In the genomic region with DNA sequence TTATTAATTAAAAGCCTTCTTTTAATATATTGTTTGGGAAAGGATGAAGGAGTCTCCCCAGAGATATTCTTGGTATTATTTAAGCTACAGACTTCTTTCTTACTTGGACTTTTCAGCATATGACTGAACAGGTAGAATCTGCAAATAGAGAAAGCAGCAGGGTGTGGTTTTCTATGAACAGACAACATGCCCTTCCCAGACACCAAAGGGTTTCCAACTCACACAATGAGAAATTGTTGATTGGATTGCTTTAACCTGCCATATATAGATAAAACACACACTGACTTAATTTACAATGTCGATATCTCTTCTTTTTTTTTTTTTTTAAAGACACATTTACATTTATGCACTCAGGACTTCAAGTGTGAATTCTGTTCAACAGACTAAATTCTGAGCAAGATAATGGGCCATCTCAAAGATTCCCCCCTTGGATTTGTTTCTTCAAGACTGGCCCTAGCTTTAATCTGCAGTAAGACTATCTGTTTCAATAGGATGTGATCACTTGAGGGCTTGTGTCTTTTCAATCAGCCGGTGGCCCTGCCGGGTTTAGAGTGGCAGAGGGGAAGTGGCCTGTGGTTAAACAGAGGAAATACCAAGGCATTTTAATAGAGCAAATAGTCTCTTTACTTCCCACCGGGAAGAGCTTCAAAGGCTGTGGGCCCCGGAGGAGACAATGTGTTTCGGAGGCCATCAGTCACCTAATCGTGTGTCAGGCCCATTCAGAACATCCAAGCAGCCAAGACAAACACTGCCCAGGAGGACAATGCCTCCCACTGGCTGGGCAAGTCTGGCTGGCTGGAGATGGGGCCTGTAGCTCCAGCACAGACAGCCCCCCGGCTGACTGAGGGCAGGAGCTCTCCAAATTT, we compare ENCODE assay signal across 13 cellular contexts. TPM values are rescaled to one million over a fixed set of nuclear protein-coding genes. Genes with fewer than 3 reads are reported as not detected.
DNase-seq lines count a peak whose midpoint lies in the region; ATAC-seq and TF ChIP-seq lines count a peak whose summit lies in the region.
"Had no signal": no experiment of that assay in that cellular context is flagged by ENCODE, and none has a peak within 500 bp of the region (broad histone marks: within the 10 kb centered on the region; RNA-seq: fewer than 3 reads in every experiment).

No MANE protein-coding gene starts in this region.

- H3K4me3 ChIP-seq in gastrocnemius medialis (no peak overlapping the region), Peyer's patch (no peak overlapping the region)
- H3K4me3 ChIP-seq: stomach had no signal

- peaks cover 16% of the 10 kb centered on the region for H3K27me3 Mint-ChIP-seq in WTC11 (ENCODE audit: low read depth)
- peaks cover 9% of the 10 kb centered on the region for H3K27me3 Mint-ChIP-seq in mesothelial cell of epicardium (ENCODE audit: low read depth)

- H3K27ac ChIP-seq in gastrocnemius medialis (no peak overlapping the region), Peyer's patch (peak overlapping the region in 1 of 4 donors; percentile 8)

- H3K36me3 ChIP-seq in gastrocnemius medialis (no peaks in the 10 kb centered on the region), Peyer's patch (no peaks in the 10 kb centered on the region)
- H3K36me3 ChIP-seq: stomach had no signal

- no peak for TF ChIP-seq POLR2A in gastrocnemius medialis (IDR thresholded peaks at IDR 0.05)
- no peak for TF ChIP-seq POLR2A in Peyer's patch (IDR thresholded peaks at IDR 0.05)

- H3K27me3 ChIP-seq in gastrocnemius medialis (peaks cover 0 to 3% (median 2%) of the 10 kb centered on the region in 3 donors), Peyer's patch (no peaks in the 10 kb centered on the region)

- H3K9me3 ChIP-seq in gastrocnemius medialis (no peaks in the 10 kb centered on the region), Peyer's patch (no peaks in the 10 kb centered on the region)
- H3K9me3 ChIP-seq: stomach had no signal

- H3K4me1 ChIP-seq in gastrocnemius medialis (peaks cover 0 to 11% of the 10 kb centered on the region in 2 donors), Peyer's patch (peaks cover 0 to 9% (median under 1%) of the 10 kb centered on the region in 4 donors)

- DNase-seq in Daoy (ENCODE audit: low read depth) (peak; percentile 71), KBM-7 (peak; percentile 80), WTC11 (ENCODE audit: low spot score) (peak; percentile 31), mesothelial cell of epicardium (ENCODE audit: low spot score in 2 of 2, unreplicated experiment in 2 of 2) (no peak), gastrocnemius medialis (no peak), Peyer's patch (no peak), amniotic stem cell (lab: John Stamatoyannopoulos, UW) (no peak)
- DNase-seq: aorta, NCI-H2227 treated with DMSO at 0.1 percent for 48 hours, stomach had no signal

- no peaks in the 10 kb centered on the region for H3K9me3 Mint-ChIP-seq in WTC11
- no peaks in the 10 kb centered on the region for H3K9me3 Mint-ChIP-seq in mesothelial cell of epicardium

- in situ Hi-C loops in KBM-7 (cut with MboI; ENCODE audit: low pct_unique_long_range_greater_than_20kb, low sequenced_read_pairs), result no loop called here
- in situ Hi-C loops in gastrocnemius medialis (cut with MboI; ENCODE audit: low sequenced_read_pairs in 4 of 4), result loop anchor here in 1 of 4 donors (25.0 kb wide), 1 partner anchor 278 kb away; no protein-coding TSS in a partner anchor

- H3K4me1 Mint-ChIP-seq in WTC11 (peaks cover 93% of the 10 kb centered on the region), mesothelial cell of epicardium (peaks cover 89% of the 10 kb centered on the region)

- intact Hi-C loops in gastrocnemius medialis (cut with DNase I; ENCODE audit: low total_unique reads), result no loop called here

- peak overlapping the region; percentile 22 for H3K4me3 Mint-ChIP-seq in WTC11
- H3K4me3 Mint-ChIP-seq in mesothelial cell of epicardium, result peak overlapping the region; percentile 36

- TF ChIP-seq CTCF in WTC11 (IDR thresholded peaks at IDR 0.05) (no peak), mesothelial cell of epicardium (IDR thresholded peaks at IDR 0.05; ENCODE audit: unreplicated experiment) (no peak), gastrocnemius medialis (IDR thresholded peaks at IDR 0.05 in 4 of 5, conservative IDR thresholded peaks at IDR 0.05 in 1 of 5) (no peak), Peyer's patch (IDR thresholded peaks at IDR 0.05) (no peak)

- CTCF ChIA-PET in WTC11 (lab: Charles Lee), result interaction anchor here (0.6 to 2.3 kb wide), 15 partner anchors 10 to 364 kb away, joined by 3 to 20 read pairs (median 4); no protein-coding TSS in a partner anchor

- peak overlapping the region; percentile 96 for H3K27ac Mint-ChIP-seq in WTC11
- peak overlapping the region; percentile 81 for H3K27ac Mint-ChIP-seq in mesothelial cell of epicardium

- ATAC-seq in WTC11 (peak; percentile 65), gastrocnemius medialis (no peak), GM21526 (IDR thresholded peaks at IDR 0.05; ENCODE audit: low FRiP score, unreplicated experiment) (no peak)
- ATAC-seq: activated CD4-positive, CD25-positive, alpha-beta regulatory T cell treated with anti-CD3 and anti-CD28 coated beads, Interleukin-2, amount 50 U/mL, for 24 hours; sciatic nerve had no signal

- POLR2A ChIA-PET in WTC11 (lab: Charles Lee), result interaction anchor here (0.6 to 2.7 kb wide), 5 partner anchors 14 to 38 kb away, joined by 3 to 22 read pairs (median 5); no protein-coding TSS in a partner anchor

- H3K36me3 Mint-ChIP-seq in WTC11 (no peaks in the 10 kb centered on the region), mesothelial cell of epicardium (no peaks in the 10 kb centered on the region)

TF ChIP-seq in WTC11, 78 proteins besides CTCF, POLR2A, EP300 and RAD21 (continues in another document):
- TF ChIP-seq, protein P1, sequence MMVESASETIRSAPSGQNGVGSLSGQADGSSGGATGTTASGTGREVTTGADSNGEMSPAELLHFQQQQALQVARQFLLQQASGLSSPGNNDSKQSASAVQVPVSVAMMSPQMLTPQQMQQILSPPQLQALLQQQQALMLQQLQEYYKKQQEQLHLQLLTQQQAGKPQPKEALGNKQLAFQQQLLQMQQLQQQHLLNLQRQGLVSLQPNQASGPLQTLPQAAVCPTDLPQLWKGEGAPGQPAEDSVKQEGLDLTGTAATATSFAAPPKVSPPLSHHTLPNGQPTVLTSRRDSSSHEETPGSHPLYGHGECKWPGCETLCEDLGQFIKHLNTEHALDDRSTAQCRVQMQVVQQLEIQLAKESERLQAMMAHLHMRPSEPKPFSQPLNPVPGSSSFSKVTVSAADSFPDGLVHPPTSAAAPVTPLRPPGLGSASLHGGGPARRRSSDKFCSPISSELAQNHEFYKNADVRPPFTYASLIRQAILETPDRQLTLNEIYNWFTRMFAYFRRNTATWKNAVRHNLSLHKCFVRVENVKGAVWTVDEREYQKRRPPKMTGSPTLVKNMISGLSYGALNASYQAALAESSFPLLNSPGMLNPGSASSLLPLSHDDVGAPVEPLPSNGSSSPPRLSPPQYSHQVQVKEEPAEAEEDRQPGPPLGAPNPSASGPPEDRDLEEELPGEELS (CRISPR knock-in tag; IDR thresholded peaks at IDR 0.05), result no peak; the same call in 1 of the 2 replicates
- TF ChIP-seq, protein P2, sequence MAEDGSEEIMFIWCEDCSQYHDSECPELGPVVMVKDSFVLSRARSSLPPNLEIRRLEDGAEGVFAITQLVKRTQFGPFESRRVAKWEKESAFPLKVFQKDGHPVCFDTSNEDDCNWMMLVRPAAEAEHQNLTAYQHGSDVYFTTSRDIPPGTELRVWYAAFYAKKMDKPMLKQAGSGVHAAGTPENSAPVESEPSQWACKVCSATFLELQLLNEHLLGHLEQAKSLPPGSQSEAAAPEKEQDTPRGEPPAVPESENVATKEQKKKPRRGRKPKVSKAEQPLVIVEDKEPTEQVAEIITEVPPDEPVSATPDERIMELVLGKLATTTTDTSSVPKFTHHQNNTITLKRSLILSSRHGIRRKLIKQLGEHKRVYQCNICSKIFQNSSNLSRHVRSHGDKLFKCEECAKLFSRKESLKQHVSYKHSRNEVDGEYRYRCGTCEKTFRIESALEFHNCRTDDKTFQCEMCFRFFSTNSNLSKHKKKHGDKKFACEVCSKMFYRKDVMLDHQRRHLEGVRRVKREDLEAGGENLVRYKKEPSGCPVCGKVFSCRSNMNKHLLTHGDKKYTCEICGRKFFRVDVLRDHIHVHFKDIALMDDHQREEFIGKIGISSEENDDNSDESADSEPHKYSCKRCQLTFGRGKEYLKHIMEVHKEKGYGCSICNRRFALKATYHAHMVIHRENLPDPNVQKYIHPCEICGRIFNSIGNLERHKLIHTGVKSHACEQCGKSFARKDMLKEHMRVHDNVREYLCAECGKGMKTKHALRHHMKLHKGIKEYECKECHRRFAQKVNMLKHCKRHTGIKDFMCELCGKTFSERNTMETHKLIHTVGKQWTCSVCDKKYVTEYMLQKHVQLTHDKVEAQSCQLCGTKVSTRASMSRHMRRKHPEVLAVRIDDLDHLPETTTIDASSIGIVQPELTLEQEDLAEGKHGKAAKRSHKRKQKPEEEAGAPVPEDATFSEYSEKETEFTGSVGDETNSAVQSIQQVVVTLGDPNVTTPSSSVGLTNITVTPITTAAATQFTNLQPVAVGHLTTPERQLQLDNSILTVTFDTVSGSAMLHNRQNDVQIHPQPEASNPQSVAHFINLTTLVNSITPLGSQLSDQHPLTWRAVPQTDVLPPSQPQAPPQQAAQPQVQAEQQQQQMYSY (CRISPR knock-in tag; IDR thresholded peaks at IDR 0.05), result no peak
- TF ChIP-seq TP53 (CRISPR knock-in tag; IDR thresholded peaks at IDR 0.05), result no peak
- peak; percentile 94 for TF ChIP-seq TEAD1 (CRISPR knock-in tag; IDR thresholded peaks at IDR 0.05)
- no peak for TF ChIP-seq ESRRA (CRISPR knock-in tag; IDR thresholded peaks at IDR 0.05; ENCODE audit: borderline replicate concordance)

RNA-seq across cellular contexts. Expression of a gene that starts 6.1 kb away (rescaled TPM):
- total RNA-seq in Daoy (2014; rRNA removed; shearing (Covaris generic)), result 0.46 and 0.71 TPM in 2 replicates
- total RNA-seq in WTC11 (2021) (59.1 to 72.9 TPM (median 66.0 TPM) in 3 replicates), mesothelial cell of epicardium (27.5 to 30.3 TPM (median 27.9 TPM) in 3 replicates), gastrocnemius medialis (1 to 10 TPM in 2 of 4 donors, under 1 TPM in 2; 0.52 to 1.4 (median 0.90) TPM), Peyer's patch (1 to 10 TPM in 2 of 4 donors, under 1 TPM in 2; 0.88 to 5.8 (median 2.1) TPM)

RNA-seq across cellular contexts. Expression of a gene that starts 40.7 kb away (rescaled TPM):
- 0.11 TPM in 1 of 2 replicates, not detected in the other for total RNA-seq in Daoy (2014; rRNA removed; shearing (Covaris generic))
- total RNA-seq in WTC11 (2021), result 4.5 to 5.6 TPM (median 4.8 TPM) in 3 replicates
- total RNA-seq in mesothelial cell of epicardium, result 1.5 to 2.4 TPM (median 1.7 TPM) in 3 replicates
- under 1 TPM in 1 of 4 donors, not detected in 3; 0.85 TPM for total RNA-seq in gastrocnemius medialis
- not detected for total RNA-seq in Peyer's patch

Comparison
In these comparisons a context has a peak if more than half of its experiments do, and no peak if none do; other contexts are left out.
1. DNase-seq: peak in Daoy (single experiment), KBM-7 (single experiment) and WTC11 (single experiment); none in mesothelial cell of epicardium (0 of 2), gastrocnemius medialis (0 of 2), Peyer's patch (0 of 3) and amniotic stem cell (single experiment).